Comparison of ENCODE assay signal across 8 cellular contexts in the genomic region with DNA sequence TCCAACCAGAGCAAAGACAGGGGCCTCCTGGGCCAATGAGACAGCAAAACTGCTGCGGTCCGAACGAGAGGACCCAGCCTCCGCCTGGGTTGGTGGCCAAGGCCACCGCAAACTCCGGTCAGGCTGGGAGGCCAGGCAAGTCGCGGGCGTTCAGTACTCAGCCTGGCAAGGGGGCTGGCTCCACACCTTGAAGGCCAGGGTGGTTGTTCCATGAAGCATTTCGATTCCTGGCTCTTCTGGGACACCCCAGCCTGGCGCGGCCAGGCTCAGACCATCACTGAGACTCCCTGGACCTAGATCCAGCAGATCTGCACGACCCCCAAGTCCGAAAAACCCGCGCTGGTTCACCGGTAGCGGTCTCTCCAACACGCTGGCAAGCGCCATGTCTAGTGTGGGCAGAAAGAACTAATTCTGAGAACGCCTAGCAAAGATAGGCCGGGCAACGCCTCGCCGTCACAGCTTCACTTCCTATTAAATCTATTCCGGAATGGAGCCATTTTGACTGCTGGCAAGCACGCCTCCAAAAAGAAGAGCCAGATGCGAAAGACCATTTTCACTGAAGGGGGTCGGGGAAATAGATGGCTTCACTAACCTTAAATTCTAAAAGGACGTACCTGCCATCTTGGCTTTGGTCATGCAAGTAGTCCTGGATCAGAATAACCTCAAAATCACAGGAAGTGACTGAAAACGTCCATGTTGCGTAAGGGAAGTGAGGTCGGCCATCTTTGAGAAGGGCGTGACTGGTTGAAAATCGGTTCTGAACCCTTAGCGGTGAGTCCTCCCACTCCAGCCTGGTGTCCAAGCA. TPM values are rescaled to one million over a fixed set of nuclear protein-coding genes. Genes with fewer than 3 reads are reported as not detected.
DNase-seq lines count a peak whose midpoint lies in the region; ATAC-seq and TF ChIP-seq lines count a peak whose summit lies in the region.

A gene (minus strand): TSS at position 403 of the 805 bp plus-strand sequence. CDS start 19 bp downstream, at position 384.

- H3K27me3 ChIP-seq in OCI-LY3 (ENCODE audit: low read depth, low read length) = no peaks in the 10 kb centered on the region

- peak within 1 kb of the TSS; percentile 64 for H3K4me2 ChIP-seq in OCI-LY3 (ENCODE audit: low read length)

- H3K79me2 ChIP-seq in OCI-LY3 (ENCODE audit: low read length) = peaks cover 34% of the 10 kb centered on the region

- H3K4me1 ChIP-seq in OCI-LY3 (ENCODE audit: low read length) = peaks cover 14% of the 10 kb centered on the region
- no peaks in the 10 kb centered on the region for H3K4me1 ChIP-seq in urinary bladder (ENCODE audit: insufficient read depth)

- WGBS in urinary bladder = under 1% methylated on average over 36 of the region's 36 CpGs

- TF ChIP-seq CTCF in HFF-Myc (IDR thresholded peaks at IDR 0.05; ENCODE audit: low read depth, low read length, missing control alignments) (no peak), OCI-LY3 (IDR thresholded peaks at IDR 0.05; ENCODE audit: low read depth, low read length) (no peak)

- H3K27ac ChIP-seq in OCI-LY3 (ENCODE audit: low read length) = peak within 1 kb of the TSS; percentile 86
- H3K27ac ChIP-seq in urinary bladder (ENCODE audit: low read depth) = peak within 1 kb of the TSS; percentile 93

- H4K20me1 ChIP-seq in OCI-LY3 (ENCODE audit: insufficient read depth, low read length) = no peaks in the 10 kb centered on the region

- intact Hi-C loops in Right ventricle myocardium superior (cut with DNase I) (no loop called here), posterior vena cava (cut with DNase I) (no loop called here)

- peaks cover 23% of the 10 kb centered on the region for H3K36me3 ChIP-seq in OCI-LY3 (replicated peaks; ENCODE audit: low read depth, low read length)
- peaks cover 4% of the 10 kb centered on the region for H3K36me3 ChIP-seq in urinary bladder (ENCODE audit: insufficient read depth)

- DNase-seq in GM04504 (ENCODE audit: low read depth) (peak; percentile 91), HFF-Myc (ENCODE audit: extremely low read depth, low read depth) (peak; percentile 90), Right ventricle myocardium superior (peak; percentile 93), posterior vena cava (ENCODE audit: low spot score) (peak; percentile 96), NCI-H748 (lab: John Stamatoyannopoulos, UW; ENCODE audit: unreplicated experiment) (no peak)
- DNase-seq in activated naive CD4-positive, alpha-beta T cell treated with anti-CD3 and anti-CD28 coated beads, Interleukin-2, amount 50 U/mL, for 16 hours = peak; percentile 90

- H2AFZ ChIP-seq in OCI-LY3 (ENCODE audit: low read depth, low read length) = peak within 1 kb of the TSS; percentile 94

- peak; percentile 99 for ATAC-seq in Right ventricle myocardium superior (ENCODE audit: poor library complexity)

- no peaks in the 10 kb centered on the region for H3K9me3 ChIP-seq in OCI-LY3 (ENCODE audit: insufficient read depth, low read length)

- H3K4me3 ChIP-seq in HFF-Myc (replicated peaks; ENCODE audit: low read depth, low read length) (peak within 1 kb of the TSS; percentile 70), OCI-LY3 (ENCODE audit: low read length) (peak within 1 kb of the TSS; percentile 88), urinary bladder (ENCODE audit: low read depth, low read length) (peak within 1 kb of the TSS; percentile 83)

- H3K9ac ChIP-seq in OCI-LY3 (ENCODE audit: low read length) = peak within 1 kb of the TSS; percentile 90

RNA-seq across cellular contexts. Expression of the gene that starts here (rescaled TPM):
- total RNA-seq in Right ventricle myocardium superior (129 TPM), posterior vena cava (10 to 100 TPM; 71.5 to 78.8 TPM), urinary bladder (70.3 TPM)
- 135 TPM for polyA plus RNA-seq in urinary bladder
